ENCODE assay signal across 23 cellular contexts in genomic region chr7:43458330-43458729, GRCh38.
"Had no signal": no experiment of that assay in that cellular context is flagged by ENCODE, and none has a peak within 500 bp of the region (broad histone marks: within the 10 kb centered on the region; RNA-seq: fewer than 3 reads in every experiment).

No MANE protein-coding gene starts in this region.

- H3K9ac ChIP-seq: SK-N-SH had no signal

- H3K27ac ChIP-seq: RWPE1 had no signal

- FAIRE-seq: HepG2 had no signal

- H3K27me3 ChIP-seq: MG63 had no signal

- H3K4me2 ChIP-seq: SK-N-SH had no signal

- H3K36me3 ChIP-seq: MG63 had no signal

- H3K4me3 ChIP-seq: MG63 had no signal

- H3K9me3 ChIP-seq: MG63, SK-N-SH had no signal

- DNase-seq: IMR-90; Karpas-422; KG1; MG63; NCI-H1092 treated with DMSO at 0.1 percent for 48 hours; NCI-H1436; NCI-H187; NCI-H2029; NCI-H2081 treated with DMSO at 0.1 percent for 48 hours; NCI-H2171; NCI-H226; NCI-H446; NCI-H510A; NCI-H524 treated with DMSO at 0.1 percent for 48 hours; NCI-H69; NCI-H774; NK-92 treated with Interleukin-12 subunit alpha and Interleukin-12 subunit beta, amount 100 ng/mL, for 24 hours; PC-3; SHP77; SK-N-SH; SW 1271 had no signal
